8 cellular contexts compared by ENCODE assay signal in genomic region chr3:100463002-100463401, GRCh38. TPM values are rescaled to one million over a fixed set of nuclear protein-coding genes. Genes with fewer than 3 reads are reported as not detected.
DNase-seq lines count a peak whose midpoint lies in the region; FAIRE-seq and TF ChIP-seq lines count a peak whose summit lies in the region.

No MANE protein-coding gene starts in this region.

- H4K20me1 ChIP-seq in H9 (ENCODE audit: control insufficient read depth, insufficient read depth, insufficient read length) (no peaks in the 10 kb centered on the region), KMS-11 (ENCODE audit: insufficient read depth) (no peaks in the 10 kb centered on the region)

- H4K8ac ChIP-seq in H9 (replicated peaks; ENCODE audit: insufficient read length, low read depth, low read length) (no peak overlapping the region), mesendoderm (ENCODE audit: low read depth, low read length) (no peak overlapping the region)

- no peak overlapping the region for H3K27ac ChIP-seq in AG04450 (ENCODE audit: low read depth, low read length)
- H3K27ac ChIP-seq in H9 (ENCODE audit: insufficient read length, low read depth, low read length), result no peak overlapping the region
- H3K27ac ChIP-seq in KMS-11, result no peak overlapping the region
- H3K27ac ChIP-seq in mesendoderm (ENCODE audit: low read depth, low read length), result no peak overlapping the region

- H4K5ac ChIP-seq in H9 (ENCODE audit: insufficient read length, low read depth, low read length) (no peak overlapping the region), mesendoderm (ENCODE audit: low read length) (no peak overlapping the region)

- H3K4me3 Mint-ChIP-seq in H9, result no peak overlapping the region

- no peak overlapping the region for H2BK12ac ChIP-seq in H9 (ENCODE audit: insufficient read length, low read depth, low read length)

- H2BK120ac ChIP-seq in H9 (ENCODE audit: low read depth, low read length, poor library complexity, severe bottlenecking) (no peak overlapping the region), mesendoderm (ENCODE audit: low read depth, low read length) (no peak overlapping the region)

- H3K14ac ChIP-seq in H9 (ENCODE audit: insufficient read depth, low read length), result no peak overlapping the region

- H2BK5ac ChIP-seq in H9 (ENCODE audit: insufficient read length, low read length) (no peak overlapping the region), mesendoderm (ENCODE audit: low read length) (no peak overlapping the region)

- no peak overlapping the region for H2AK5ac ChIP-seq in H9 (ENCODE audit: insufficient read length, low read length)
- H2AK5ac ChIP-seq in mesendoderm (ENCODE audit: low read length), result no peak overlapping the region

- no peaks in the 10 kb centered on the region for H3K4me1 ChIP-seq in H9 (ENCODE audit: insufficient read depth, low read length)
- H3K4me1 ChIP-seq in KMS-11 (ENCODE audit: low read depth, poor library complexity, severe bottlenecking), result peaks cover 12% of the 10 kb centered on the region
- no peaks in the 10 kb centered on the region for H3K4me1 ChIP-seq in mesendoderm (ENCODE audit: control insufficient read depth, low read depth, low read length)

- POLR2A ChIA-PET in AG04450 (lab: Yijun Ruan, JAX) (interaction anchor here (0.6 to 0.7 kb wide), 6 partner anchors 29 to 829 kb away, joined by 3 to 6 read pairs (median 4); partner anchors contain the start of genes LNP1 and TMEM45A), GM10248 (lab: Yijun Ruan, JAX) (interaction anchor here (0.5 kb wide), 1 partner anchor 29 kb away, joined by 4 read pairs; the partner anchor contains the start of gene TMEM45A)

- H3K27ac Mint-ChIP-seq in H9, result peak overlapping the region in 1 of 3 experiments; percentile 32; a peak in 1 of 7 replicates

- peaks cover 4 to 24% (median 12%) of the 10 kb centered on the region in 3 experiments for H3K36me3 Mint-ChIP-seq in H9 (ENCODE audit: insufficient read depth in 1 of 3, low read depth in 3 of 3)

- H3K4me2 ChIP-seq in H9 (ENCODE audit: insufficient read depth, insufficient read length, low read length) (no peak overlapping the region), KMS-11 (no peak overlapping the region), mesendoderm (ENCODE audit: low read length) (no peak overlapping the region)

- no peaks in the 10 kb centered on the region for H3K23me2 ChIP-seq in H9 (ENCODE audit: insufficient read length, low read depth, low read length, poor library complexity, severe bottlenecking)

- FAIRE-seq in endometrium (lab: Jason Lieb, UNC), result peak; percentile 60

- H3K23ac ChIP-seq in H9 (ENCODE audit: insufficient read length, low read depth, low read length) (no peak overlapping the region), mesendoderm (ENCODE audit: low read length) (no peak overlapping the region)

- H2BK15ac ChIP-seq in H9 (ENCODE audit: low read depth, low read length) (no peak overlapping the region), mesendoderm (replicated peaks; ENCODE audit: low read depth) (no peak overlapping the region)

- no peak overlapping the region for H4K91ac ChIP-seq in H9 (ENCODE audit: insufficient read length, low read depth, low read length)

- WGBS in H9 (ENCODE audit: extremely low coverage, insufficient read length, low lambda C conversion rate), result no CpG with 5 or more reads among the region's 3 CpGs
- WGBS in mesendoderm (ENCODE audit: extremely low coverage, insufficient coverage, low lambda C conversion rate), result no CpG with 5 or more reads among the region's 3 CpGs

- H3K56ac ChIP-seq in H9 (ENCODE audit: insufficient read length, low read depth, low read length) (no peak overlapping the region), mesendoderm (ENCODE audit: low read length) (no peak overlapping the region)

- H3K9me3 ChIP-seq in AG04450 (ENCODE audit: control insufficient read depth, insufficient read depth, low read length), result no peaks in the 10 kb centered on the region; the same call in 1 of the 2 replicates
- peaks cover 7% of the 10 kb centered on the region for H3K9me3 ChIP-seq in H9 (ENCODE audit: control insufficient read depth, low read depth, low read length)

- H3K18ac ChIP-seq in H9 (ENCODE audit: insufficient read length, low read depth, low read length), result no peak overlapping the region
- H3K18ac ChIP-seq in mesendoderm (ENCODE audit: low read length), result no peak overlapping the region

- TF ChIP-seq CTCF in AG04450 (IDR thresholded peaks at IDR 0.05; ENCODE audit: low read depth, low read length) (peak; percentile 77), GM10248 (IDR thresholded peaks at IDR 0.05; ENCODE audit: control extremely low read depth, extremely low read depth, low read depth, missing control alignments) (peak; percentile 80), H9 (conservative IDR thresholded peaks at IDR 0.05) (peak; percentile 87), KMS-11 (conservative IDR thresholded peaks at IDR 0.05; ENCODE audit: low read depth, low read length) (peak; percentile 86)

- no peaks in the 10 kb centered on the region for H3K79me2 ChIP-seq in H9 (ENCODE audit: insufficient read depth, low read length)
- H3K79me2 ChIP-seq in KMS-11 (ENCODE audit: insufficient read depth, low read depth), result no peaks in the 10 kb centered on the region
- no peaks in the 10 kb centered on the region for H3K79me2 ChIP-seq in mesendoderm (ENCODE audit: control insufficient read depth, insufficient read depth, low read length)

- H3K27me3 ChIP-seq in AG04450 (ENCODE audit: control insufficient read depth, insufficient read depth, low read length) (peaks cover 2% of the 10 kb centered on the region), H9 (ENCODE audit: insufficient read depth, low read length) (no peaks in the 10 kb centered on the region), KMS-11 (ENCODE audit: insufficient read depth, low read depth) (no peaks in the 10 kb centered on the region), mesendoderm (ENCODE audit: insufficient read depth, low read length, poor library complexity) (no peaks in the 10 kb centered on the region)

- H2BK20ac ChIP-seq in H9 (ENCODE audit: low read depth, low read length, poor library complexity, severe bottlenecking), result no peak overlapping the region

- H2AFZ ChIP-seq in H9 (ENCODE audit: low read length) (no peak overlapping the region), KMS-11 (ENCODE audit: low read depth) (0 out of 2 replicates have a peak overlapping the region, but pooled peaks have one; percentile 25)

- no peak overlapping the region for H3K9ac ChIP-seq in H9 (ENCODE audit: extremely low read depth, insufficient read length, low read length)
- H3K9ac ChIP-seq in KMS-11, result no peak overlapping the region
- H3K9ac ChIP-seq in mesendoderm (ENCODE audit: low read length), result no peak overlapping the region

- H3K79me1 ChIP-seq in H9 (ENCODE audit: insufficient read depth, low read depth, low read length, poor library complexity, severe bottlenecking), result no peaks in the 10 kb centered on the region
- no peaks in the 10 kb centered on the region for H3K79me1 ChIP-seq in mesendoderm (ENCODE audit: low read length)

- DNase-seq in AG04450 (ENCODE audit: low read depth, low spot score), result peak; percentile 38
- peak; percentile 65 for DNase-seq in GM10248 (ENCODE audit: extremely low spot score)
- no peak for DNase-seq in H9
- DNase-seq in RPMI7951 (ENCODE audit: low read depth), result peak; percentile 73
- DNase-seq in mesendoderm, result peak; percentile 72
- DNase-seq in stimulated activated naive CD4-positive, alpha-beta T cell (lab: John Stamatoyannopoulos, UW), result no peak

- CTCF ChIA-PET in AG04450 (lab: Charles Lee) (interaction anchor here (0.5 to 7.6 kb wide), 92 partner anchors 9 to 1855 kb away, joined by 3 to 398 read pairs (median 4); partner anchors contain the start of genes ADGRG7, LNP1, TFG and TMEM45A), GM10248 (lab: Yijun Ruan, JAX) (interaction anchor here (0.5 to 9.8 kb wide), 67 partner anchors 10 to 1265 kb away, joined by 3 to 193 read pairs (median 4); partner anchors contain the start of genes LNP1, NIT2 and TMEM45A)

- H3K36me3 ChIP-seq in KMS-11 (ENCODE audit: insufficient read depth) (no peaks in the 10 kb centered on the region), mesendoderm (ENCODE audit: control insufficient read depth, insufficient read depth, low read length) (no peaks in the 10 kb centered on the region)

- peaks cover 14 to 21% of the 10 kb centered on the region in 2 experiments for H3K9me3 Mint-ChIP-seq in H9

- H3K4me1 Mint-ChIP-seq in H9, result peaks cover 16 to 21% of the 10 kb centered on the region in 2 experiments

- H3K4me3 ChIP-seq in AG04450 (ENCODE audit: low read depth, low read length), result no peak overlapping the region
- H3K4me3 ChIP-seq in KMS-11 (IDR thresholded peaks at IDR 0.05; ENCODE audit: insufficient read depth, low read depth, low read length), result no peak overlapping the region
- H3K4me3 ChIP-seq in mesendoderm (ENCODE audit: low read length), result no peak overlapping the region

- no peak overlapping the region for H3T11ph ChIP-seq in H9 (ENCODE audit: low read length)

- no peak overlapping the region for H3K4ac ChIP-seq in H9 (ENCODE audit: low read depth, low read length)
- no peak overlapping the region for H3K4ac ChIP-seq in mesendoderm (ENCODE audit: low read depth, low read length)

- no peaks in the 10 kb centered on the region for H3K27me3 Mint-ChIP-seq in H9 (ENCODE audit: low read depth)

RNA-seq across cellular contexts. Expression of gene TMEM45A, which starts 29.4 kb away (rescaled TPM):
- 33.0 and 42.8 TPM in 2 replicates for polyA plus RNA-seq in AG04450 (2011; rRNA removed)
- 9.9 and 18.3 TPM in 2 replicates for polyA minus RNA-seq in AG04450 (2011; rRNA and poly(A)+ RNA removed)
- 10.1 and 10.3 TPM in 2 replicates for total RNA-seq in H9 (2021)
- total RNA-seq in RPMI7951 (2014; rRNA removed; shearing (Covaris generic)), result 119 and 142 TPM in 2 replicates
- 7.3 TPM for polyA plus RNA-seq in mesendoderm (2013, experiment 1 of 2)
- 8.5 TPM for polyA plus RNA-seq in mesendoderm (2013, experiment 2 of 2)

Comparison
In these comparisons a context has a peak if more than half of its experiments do, and no peak if none do; other contexts are left out.
1. DNase-seq: peak in AG04450 (single experiment), GM10248 (single experiment), RPMI7951 (single experiment) and mesendoderm (single experiment); none in H9 (single experiment) and stimulated activated naive CD4-positive, alpha-beta T cell (0 of 6).
2. RNA of gene TMEM45A, which starts 29.4 kb away (total RNA-seq): 119 to 142 TPM in RPMI7951; 10.1 to 10.3 TPM in H9; every median in the first group is over 10 times any median in the second.
3. Peak in every context shown above with its lines, with median percentiles within 50 percentile points of each other: CTCF ChIP-seq.